20 cellular contexts compared by ENCODE assay signal in the genomic region with DNA sequence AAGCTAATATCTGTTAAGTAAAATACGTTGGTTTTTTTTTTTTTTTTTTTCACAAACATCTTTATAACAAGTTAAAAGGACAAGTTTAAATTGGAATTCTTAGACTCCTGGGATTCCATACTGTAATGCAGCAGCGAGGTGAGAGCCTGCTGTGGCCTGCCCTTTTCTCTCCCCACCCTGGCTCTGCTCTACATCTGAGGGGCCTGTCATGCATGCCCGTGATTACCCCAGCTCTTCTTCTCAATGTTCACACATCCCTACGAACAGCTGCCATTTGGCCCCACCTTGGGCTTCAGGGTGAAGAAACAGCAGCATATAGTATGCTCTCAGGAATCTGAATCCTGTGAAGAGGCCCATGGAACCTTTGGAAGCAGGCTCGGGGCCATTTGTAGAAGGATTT. TPM values are rescaled to one million over a fixed set of nuclear protein-coding genes. Genes with fewer than 3 reads are reported as not detected.
A peak's percentile ranks its signal among the peaks of the same experiment; 100 is the strongest.
DNase-seq lines count a peak whose midpoint lies in the region; ATAC-seq, FAIRE-seq and TF ChIP-seq lines count a peak whose summit lies in the region.
"Had no signal": no experiment of that assay in that cellular context is flagged by ENCODE, and none has a peak within 500 bp of the region (broad histone marks: within the 10 kb centered on the region; RNA-seq: fewer than 3 reads in every experiment).

No MANE protein-coding gene starts in this region.

- no peaks in the 10 kb centered on the region for H3K9me1 ChIP-seq in K562 (ENCODE audit: control insufficient read depth, insufficient read depth, low read length)

- H3K4me3 ChIP-seq in SJCRH30 (no peak overlapping the region), K562 (no peak overlapping the region), HepG2 (replicated peaks in 1 of 3; ENCODE audit: insufficient read depth in 1 of 3, low read depth in 2 of 3, low read length in 3 of 3) (no peak overlapping the region), spleen (no peak overlapping the region)
- H3K4me3 ChIP-seq: BLaER1, GM23248, HAP-1 had no signal

- in situ Hi-C loops in K562 (cut with MboI) (no loop called here), HepG2 (cut with HindIII; ENCODE audit: extremely low pct_ligation_motif_present, low pct_unique_long_range_greater_than_20kb) (no loop called here)

- H3K9me3 Mint-ChIP-seq in activated CD8-positive, alpha-beta T cell treated with anti-CD3 and anti-CD28 coated beads, Interleukin-2, amount 10 ng/mL, durations not matched to agents 7 days and 5 days (ENCODE audit: insufficient read depth), result no peaks in the 10 kb centered on the region
- H3K9me3 Mint-ChIP-seq: CD14-positive monocyte had no signal

- H4K20me1 ChIP-seq in K562 (replicated peaks; ENCODE audit: control insufficient read depth, insufficient read depth, low read length) (no peaks in the 10 kb centered on the region), HepG2 (ENCODE audit: insufficient read depth, low read length) (no peaks in the 10 kb centered on the region)
- H4K20me1 ChIP-seq: BLaER1 had no signal

- TF ChIP-seq POLR2A in K562 (conservative IDR thresholded peaks at IDR 0.05) (no peak), HepG2 (IDR thresholded peaks at IDR 0.05; ENCODE audit: insufficient read depth in 1 of 2, low read depth in 2 of 2, low read length in 2 of 2) (no peak), spleen (IDR thresholded peaks at IDR 0.05) (no peak)

- TF ChIP-seq RAD21 in K562 (CRISPR knock-in tag; conservative IDR thresholded peaks at IDR 0.05 in 1 of 2, IDR thresholded peaks at IDR 0.05 in 1 of 2) (no peak), HepG2 (CRISPR knock-in tag; IDR thresholded peaks at IDR 0.05) (no peak)

- CTCF ChIA-PET in K562 (lab: Yijun Ruan, JAX; ENCODE audit: low intra/inter-chr PET ratio) (no interaction called here), HepG2 (lab: Yijun Ruan, JAX; ENCODE audit: low intra/inter-chr PET ratio, low total read pairs) (no interaction called here)
- CTCF ChIA-PET in activated CD8-positive, alpha-beta T cell treated with anti-CD3 and anti-CD28 coated beads, Interleukin-2, amount 10 ng/mL, durations not matched to agents 7 days and 5 days (lab: Charles Lee), result no interaction called here

- peak overlapping the region; percentile 23; the same call in 1 of the 2 replicates for H2AFZ ChIP-seq in K562 (ENCODE audit: low read depth, low read length)
- H2AFZ ChIP-seq in HepG2 (ENCODE audit: low read length), result no peak overlapping the region
- H2AFZ ChIP-seq: GM23248 had no signal

- H3K4me1 Mint-ChIP-seq in activated CD8-positive, alpha-beta T cell treated with anti-CD3 and anti-CD28 coated beads, Interleukin-2, amount 10 ng/mL, durations not matched to agents 7 days and 5 days (ENCODE audit: low read depth), result no peaks in the 10 kb centered on the region
- H3K4me1 Mint-ChIP-seq: CD4-positive, alpha-beta memory T cell had no signal

- WGBS in K562 (ENCODE audit: insufficient coverage, low coverage, missing lambda C conversion rate), result 24% methylated on average over 2 of the region's 5 CpGs
- 11% methylated on average over 5 of the region's 5 CpGs for WGBS in HepG2 (ENCODE audit: low lambda C conversion rate)
- WGBS in spleen, 5 donors, result 85 to 88% (median 86%) methylated on average over 5 of the region's 5 CpGs

- peak; percentile 19 to 35 for DNase-seq in SJCRH30
- no peak for DNase-seq in K562 (ENCODE audit: extremely low read depth in 1 of 4, low spot score in 3 of 4)
- DNase-seq in HepG2 (ENCODE audit: low spot score), result no peak
- no peak for DNase-seq in spleen
- DNase-seq in cerebellar nuclear complex (lab: John Stamatoyannopoulos, UW), result no peak
- no peak for DNase-seq in activated CD8-positive, alpha-beta T cell treated with anti-CD3 and anti-CD28 coated beads, Interleukin-2, amount 10 ng/mL, durations not matched to agents 7 days and 5 days
- DNase-seq: 8988T; CD4-positive, alpha-beta memory T cell; DMS153; DMS79; GDM1; GM23248 had no signal

- H3K27ac ChIP-seq in SJCRH30, result no peak overlapping the region
- H3K27ac ChIP-seq in K562 (ENCODE audit: extremely low read depth, low read depth, low read length), result no peak overlapping the region
- no peak overlapping the region for H3K27ac ChIP-seq in HepG2 (ENCODE audit: extremely low read length, insufficient read depth, low read length)
- H3K27ac ChIP-seq in spleen, result peak overlapping the region in 7 of 8 donors; percentile 4 to 76 (median 53)
- H3K27ac ChIP-seq: BLaER1, GM23248 had no signal

- POLR2A ChIA-PET in K562 (lab: Yijun Ruan, JAX) (no interaction called here), HepG2 (lab: Yijun Ruan, JAX) (interaction anchor here (0.7 kb wide), 1 partner anchor 80 kb away, joined by 3 read pairs; no protein-coding TSS in a partner anchor)
- POLR2A ChIA-PET in activated CD8-positive, alpha-beta T cell treated with anti-CD3 and anti-CD28 coated beads, Interleukin-2, amount 10 ng/mL, durations not matched to agents 7 days and 5 days (lab: Charles Lee), result no interaction called here

- intact Hi-C loops in K562 (cut with micrococcal nuclease), result no loop called here
- intact Hi-C loops in HepG2 (cut with micrococcal nuclease; ENCODE audit: unreplicated experiment), result loop anchor here (5.0 kb wide), 1 partner anchor 105 kb away; no protein-coding TSS in a partner anchor
- intact Hi-C loops in spleen (cut with DNase I; ENCODE audit: low total_unique reads), result no loop called here

- no peak overlapping the region for H3K4me3 Mint-ChIP-seq in activated CD8-positive, alpha-beta T cell treated with anti-CD3 and anti-CD28 coated beads, Interleukin-2, amount 10 ng/mL, durations not matched to agents 7 days and 5 days
- H3K4me3 Mint-ChIP-seq: CD14-positive monocyte had no signal

- H3K9me3 ChIP-seq in SJCRH30 (replicated peaks) (no peaks in the 10 kb centered on the region), K562 (replicated peaks; ENCODE audit: control insufficient read depth, insufficient read depth, low read depth, low read length) (no peaks in the 10 kb centered on the region), HepG2 (ENCODE audit: low read length) (no peaks in the 10 kb centered on the region), spleen (no peaks in the 10 kb centered on the region)
- H3K9me3 ChIP-seq: BLaER1, HAP-1 had no signal

- BruUV-seq in K562 (replicated peaks; lab: Mats Ljungman, UMichigan) (no TSS peak), HepG2 (replicated peaks; lab: Mats Ljungman, UMichigan) (no TSS peak)

- TF ChIP-seq CTCF in K562 (IDR thresholded peaks at IDR 0.05 in 2 of 3, conservative IDR thresholded peaks at IDR 0.05 in 1 of 3; ENCODE audit: insufficient read depth in 2 of 3, low read depth in 1 of 3, low read length in 3 of 3) (no peak), HepG2 (CRISPR knock-in tag; IDR thresholded peaks at IDR 0.05) (no peak), spleen (IDR thresholded peaks at IDR 0.05 in 8 of 11, conservative IDR thresholded peaks at IDR 0.05 in 3 of 11) (no peak)

- peaks cover 2% of the 10 kb centered on the region for H3K27me3 Mint-ChIP-seq in activated CD8-positive, alpha-beta T cell treated with anti-CD3 and anti-CD28 coated beads, Interleukin-2, amount 10 ng/mL, durations not matched to agents 7 days and 5 days (ENCODE audit: low read depth)
- H3K27me3 Mint-ChIP-seq: CD4-positive, alpha-beta memory T cell had no signal

- H3K36me3 Mint-ChIP-seq in activated CD8-positive, alpha-beta T cell treated with anti-CD3 and anti-CD28 coated beads, Interleukin-2, amount 10 ng/mL, durations not matched to agents 7 days and 5 days (ENCODE audit: low read depth), result no peaks in the 10 kb centered on the region
- H3K36me3 Mint-ChIP-seq: CD14-positive monocyte; CD4-positive, alpha-beta memory T cell had no signal

- ATAC-seq in K562, result no peak
- peak; percentile 72 for ATAC-seq in HepG2
- ATAC-seq in HG03457 (IDR thresholded peaks at IDR 0.05; ENCODE audit: unreplicated experiment), result no peak
- no peak for ATAC-seq in activated CD8-positive, alpha-beta T cell treated with anti-CD3 and anti-CD28 coated beads, Interleukin-2, amount 10 ng/mL, durations not matched to agents 7 days and 5 days

- H3K36me3 ChIP-seq in SJCRH30 (no peaks in the 10 kb centered on the region), K562 (ENCODE audit: control insufficient read depth, insufficient read depth, low read length) (no peaks in the 10 kb centered on the region), HepG2 (replicated peaks in 1 of 2; ENCODE audit: control insufficient read depth in 1 of 2, insufficient read depth in 2 of 2, low read length in 2 of 2) (no peaks in the 10 kb centered on the region), spleen (no peaks in the 10 kb centered on the region)
- H3K36me3 ChIP-seq: BLaER1, HAP-1 had no signal

- no peak overlapping the region for H3K27ac Mint-ChIP-seq in activated CD8-positive, alpha-beta T cell treated with anti-CD3 and anti-CD28 coated beads, Interleukin-2, amount 10 ng/mL, durations not matched to agents 7 days and 5 days
- H3K27ac Mint-ChIP-seq: CD14-positive monocyte; CD4-positive, alpha-beta memory T cell had no signal

- no peak overlapping the region for H3K4me2 ChIP-seq in K562 (ENCODE audit: insufficient read depth, low read length)
- no peak overlapping the region for H3K4me2 ChIP-seq in HepG2 (ENCODE audit: low read depth, low read length)
- H3K4me2 ChIP-seq: BLaER1 had no signal

- H3K27me3 ChIP-seq in SJCRH30 (no peaks in the 10 kb centered on the region), K562 (ENCODE audit: control insufficient read depth in 2 of 2, insufficient read depth in 2 of 2, low read length in 2 of 2) (no peaks in the 10 kb centered on the region), HepG2 (ENCODE audit: control insufficient read depth in 1 of 2, insufficient read depth in 2 of 2, low read length in 2 of 2) (no peaks in the 10 kb centered on the region), spleen (replicated peaks in 1 of 7) (no peaks in the 10 kb centered on the region)
- H3K27me3 ChIP-seq: BLaER1 had no signal

- no peak for FAIRE-seq in K562 (lab: Jason Lieb, UNC)
- FAIRE-seq in HepG2 (lab: Jason Lieb, UNC), result no peak
- FAIRE-seq: GM12892, GM18507 had no signal

- H3K9ac ChIP-seq in K562 (ENCODE audit: insufficient read depth in 1 of 2, low read depth in 2 of 2, low read length in 2 of 2) (no peak overlapping the region), HepG2 (ENCODE audit: insufficient read depth, low read depth, low read length) (no peak overlapping the region)
- H3K9ac ChIP-seq: BLaER1, GM23248 had no signal

- H3K79me2 ChIP-seq in K562 (ENCODE audit: control insufficient read depth, insufficient read depth, low read length), result no peaks in the 10 kb centered on the region
- H3K79me2 ChIP-seq in HepG2 (ENCODE audit: insufficient read depth, low read length), result no peaks in the 10 kb centered on the region

- TF ChIP-seq EP300 in K562 (IDR thresholded peaks at IDR 0.05; ENCODE audit: low read length) (no peak), HepG2 (IDR thresholded peaks at IDR 0.05; ENCODE audit: low read depth in 2 of 2, low read length in 2 of 2) (no peak), HepG2 (CRISPR knock-in tag; IDR thresholded peaks at IDR 0.05; ENCODE audit: borderline replicate concordance) (no peak)

- H3K4me1 ChIP-seq in SJCRH30 (0 out of 2 replicates have a peak, but pooled peaks cover under 1% of the 10 kb centered on the region), K562 (replicated peaks in 1 of 2; ENCODE audit: control insufficient read depth in 2 of 2, insufficient read depth in 2 of 2, low read length in 2 of 2) (no peaks in the 10 kb centered on the region), HepG2 (ENCODE audit: insufficient read depth, low read length) (peaks cover 23% of the 10 kb centered on the region), spleen (peaks cover 0 to 5% (median 0%) of the 10 kb centered on the region in 6 donors)
- H3K4me1 ChIP-seq: BLaER1, HAP-1 had no signal

RNA-seq across cellular contexts. Expression of a gene that starts 14.7 kb away (rescaled TPM):
- total RNA-seq in SJCRH30 (2014; rRNA removed; shearing (Covaris generic)), result 0.08 and 0.10 TPM in 2 replicates
- total RNA-seq in K562 (2011; cell fraction: chromatin; rRNA removed; ENCODE audit: low replicate concordance), result not detected in 2 replicates
- total RNA-seq in K562 (2011; cell fraction: nucleolus; rRNA removed), result not detected in 2 replicates
- not detected in 2 replicates for total RNA-seq in K562 (2011; cell fraction: nucleoplasm; rRNA removed)
- total RNA-seq in K562 (2014; rRNA removed) (not detected in 2 replicates), K562 (2014; rRNA removed; fragmentation: Illumina TruSeq; extraction: Trizol) (not detected in 2 replicates), K562 (2015; rRNA removed; fragmentation: Illumina TruSeq; extraction: Trizol) (not detected in 2 replicates), K562 (2021) (not detected in 2 replicates), HepG2 (2016; rRNA removed; fragmentation: Illumina TruSeq; extraction: Trizol) (not detected in 2 replicates), spleen (100 to 1,000 TPM in 1 of 7 donors, 10 to 100 TPM in 6; 30.2 to 141 (median 68.2) TPM)
- polyA plus RNA-seq in K562 (2011; rRNA removed) (not detected in 2 replicates), K562 (2014; fragmentation: Illumina TruSeq; extraction: Trizol) (not detected in 2 replicates), K562 (2014; fragmentation: Nextera tagmentation; extraction: Ambion mirVana) (not detected), K562 (2014; rRNA removed) (not detected in 2 replicates), HepG2 (2011; rRNA removed) (not detected in 2 replicates), spleen (10 to 100 TPM; 11.0 to 33.7 (median 24.2) TPM)
- not detected in 2 replicates for polyA plus RNA-seq in K562 (2011; cell fraction: cytosol; rRNA removed)
- polyA plus RNA-seq in K562 (2011; cell fraction: nucleus; rRNA removed), result not detected in 2 replicates
- polyA plus RNA-seq in K562 (2012), result not detected in 2 replicates
- not detected in 2 replicates for polyA minus RNA-seq in K562 (2011; rRNA and poly(A)+ RNA removed)
- not detected in 2 replicates for polyA minus RNA-seq in K562 (2011; cell fraction: cytosol; rRNA and poly(A)+ RNA removed)
- polyA minus RNA-seq in K562 (2011; cell fraction: nucleus; rRNA and poly(A)+ RNA removed), result not detected in 2 replicates
- not detected in 2 replicates for total RNA-seq in HepG2 (2016; cell fraction: cytosol; rRNA removed; fragmentation: Illumina TruSeq; extraction: Trizol; ENCODE audit: low read depth)
- total RNA-seq in HepG2 (2016; cell fraction: insoluble cytoplasmic fraction; rRNA removed; fragmentation: Illumina TruSeq; extraction: Trizol), result not detected in 2 replicates
- total RNA-seq in HepG2 (2016; cell fraction: membrane; rRNA removed; fragmentation: Illumina TruSeq; extraction: Trizol), result not detected in 2 replicates
- total RNA-seq in HepG2 (2016; cell fraction: nucleus; rRNA removed; fragmentation: Illumina TruSeq; extraction: Trizol), result not detected in 2 replicates
- polyA plus RNA-seq in HepG2 (2011; cell fraction: cytosol; rRNA removed), result not detected in 2 replicates
- not detected in 2 replicates for polyA plus RNA-seq in HepG2 (2011; cell fraction: nucleus; rRNA removed)
- polyA plus RNA-seq in HepG2 (2012), result not detected in 2 replicates
- polyA plus RNA-seq in HepG2 (2016; cell fraction: cytosol; fragmentation: Illumina TruSeq; extraction: Trizol; ENCODE audit: low read depth), result not detected in 2 replicates
- not detected in 2 replicates for polyA plus RNA-seq in HepG2 (2016; cell fraction: insoluble cytoplasmic fraction; fragmentation: Illumina TruSeq; extraction: Trizol; ENCODE audit: low read depth)
- polyA plus RNA-seq in HepG2 (2016; cell fraction: membrane; fragmentation: Illumina TruSeq; extraction: Trizol; ENCODE audit: low read depth), result not detected in 2 replicates
- not detected in 2 replicates for polyA plus RNA-seq in HepG2 (2016; cell fraction: nucleus; fragmentation: Illumina TruSeq; extraction: Trizol; ENCODE audit: insufficient read depth, low read depth)
- not detected in 2 replicates for polyA minus RNA-seq in HepG2 (2011; rRNA and poly(A)+ RNA removed; ENCODE audit: low replicate concordance)
- not detected in 2 replicates for polyA minus RNA-seq in HepG2 (2011; cell fraction: cytosol; rRNA and poly(A)+ RNA removed)
- not detected in 2 replicates for polyA minus RNA-seq in HepG2 (2011; cell fraction: nucleus; rRNA and poly(A)+ RNA removed)
- total RNA-seq in activated CD8-positive, alpha-beta T cell treated with anti-CD3 and anti-CD28 coated beads, Interleukin-2, amount 10 ng/mL, durations not matched to agents 7 days and 5 days, result not detected
- total RNA-seq: GM23248, HT-29 had no signal
- polyA plus RNA-seq: AG04450, GM23248 had no signal

RNA-seq across cellular contexts. Expression of a gene that starts 40.3 kb away (rescaled TPM):
- 48.9 and 62.9 TPM in 2 replicates for total RNA-seq in SJCRH30 (2014; rRNA removed; shearing (Covaris generic))
- total RNA-seq in K562 (2011; cell fraction: chromatin; rRNA removed; ENCODE audit: low replicate concordance), result 10.0 and 11.6 TPM in 2 replicates
- total RNA-seq in K562 (2011; cell fraction: nucleolus; rRNA removed), result 8.0 and 8.3 TPM in 2 replicates
- 13.7 and 24.1 TPM in 2 replicates for total RNA-seq in K562 (2011; cell fraction: nucleoplasm; rRNA removed)
- total RNA-seq in K562 (2014; rRNA removed) (64.5 and 69.3 TPM in 2 replicates), K562 (2014; rRNA removed; fragmentation: Illumina TruSeq; extraction: Trizol) (47.9 and 51.6 TPM in 2 replicates), K562 (2015; rRNA removed; fragmentation: Illumina TruSeq; extraction: Trizol) (52.6 and 60.6 TPM in 2 replicates), K562 (2021) (34.3 and 44.2 TPM in 2 replicates), HepG2 (2016; rRNA removed; fragmentation: Illumina TruSeq; extraction: Trizol) (51.0 and 66.2 TPM in 2 replicates), spleen (10 to 100 TPM; 30.4 to 58.5 (median 38.4) TPM)
- polyA plus RNA-seq in K562 (2011; rRNA removed) (29.1 and 32.2 TPM in 2 replicates), K562 (2014; fragmentation: Illumina TruSeq; extraction: Trizol) (32.5 and 40.8 TPM in 2 replicates), K562 (2014; fragmentation: Nextera tagmentation; extraction: Ambion mirVana) (100 to 1,000 TPM; 147 to 167 TPM), K562 (2014; rRNA removed) (102 and 121 TPM in 2 replicates), HepG2 (2011; rRNA removed) (34.3 and 41.4 TPM in 2 replicates), spleen (100 to 1,000 TPM in 2 of 3 donors, 10 to 100 TPM in 1; 97.4 to 136 (median 115) TPM)
- polyA plus RNA-seq in K562 (2011; cell fraction: cytosol; rRNA removed), result 15.7 and 25.9 TPM in 2 replicates
- 14.5 and 23.5 TPM in 2 replicates for polyA plus RNA-seq in K562 (2011; cell fraction: nucleus; rRNA removed)
- 47.8 and 81.9 TPM in 2 replicates for polyA plus RNA-seq in K562 (2012)
- polyA minus RNA-seq in K562 (2011; rRNA and poly(A)+ RNA removed), result 10.1 TPM in 2 replicates
- polyA minus RNA-seq in K562 (2011; cell fraction: cytosol; rRNA and poly(A)+ RNA removed), result 5.0 and 8.6 TPM in 2 replicates
- polyA minus RNA-seq in K562 (2011; cell fraction: nucleus; rRNA and poly(A)+ RNA removed), result 12.9 and 22.1 TPM in 2 replicates
- total RNA-seq in HepG2 (2016; cell fraction: cytosol; rRNA removed; fragmentation: Illumina TruSeq; extraction: Trizol; ENCODE audit: low read depth), result 38.5 and 43.1 TPM in 2 replicates
- total RNA-seq in HepG2 (2016; cell fraction: insoluble cytoplasmic fraction; rRNA removed; fragmentation: Illumina TruSeq; extraction: Trizol), result 55.5 and 63.3 TPM in 2 replicates
- 51.7 and 64.0 TPM in 2 replicates for total RNA-seq in HepG2 (2016; cell fraction: membrane; rRNA removed; fragmentation: Illumina TruSeq; extraction: Trizol)
- 20.8 and 27.4 TPM in 2 replicates for total RNA-seq in HepG2 (2016; cell fraction: nucleus; rRNA removed; fragmentation: Illumina TruSeq; extraction: Trizol)
- polyA plus RNA-seq in HepG2 (2011; cell fraction: cytosol; rRNA removed), result 19.2 and 23.8 TPM in 2 replicates
- 7.0 and 8.8 TPM in 2 replicates for polyA plus RNA-seq in HepG2 (2011; cell fraction: nucleus; rRNA removed)
- polyA plus RNA-seq in HepG2 (2012), result 39.2 and 39.8 TPM in 2 replicates
- 52.8 and 70.6 TPM in 2 replicates for polyA plus RNA-seq in HepG2 (2016; cell fraction: cytosol; fragmentation: Illumina TruSeq; extraction: Trizol; ENCODE audit: low read depth)
- 95.8 and 101 TPM in 2 replicates for polyA plus RNA-seq in HepG2 (2016; cell fraction: insoluble cytoplasmic fraction; fragmentation: Illumina TruSeq; extraction: Trizol; ENCODE audit: low read depth)
- 68.1 and 83.6 TPM in 2 replicates for polyA plus RNA-seq in HepG2 (2016; cell fraction: membrane; fragmentation: Illumina TruSeq; extraction: Trizol; ENCODE audit: low read depth)
- polyA plus RNA-seq in HepG2 (2016; cell fraction: nucleus; fragmentation: Illumina TruSeq; extraction: Trizol; ENCODE audit: insufficient read depth, low read depth), result 44.3 and 48.4 TPM in 2 replicates
- 7.3 and 16.0 TPM in 2 replicates for polyA minus RNA-seq in HepG2 (2011; rRNA and poly(A)+ RNA removed; ENCODE audit: low replicate concordance)
- 5.7 and 6.1 TPM in 2 replicates for polyA minus RNA-seq in HepG2 (2011; cell fraction: cytosol; rRNA and poly(A)+ RNA removed)
- 23.8 and 24.9 TPM in 2 replicates for polyA minus RNA-seq in HepG2 (2011; cell fraction: nucleus; rRNA and poly(A)+ RNA removed)
- total RNA-seq in activated CD8-positive, alpha-beta T cell treated with anti-CD3 and anti-CD28 coated beads, Interleukin-2, amount 10 ng/mL, durations not matched to agents 7 days and 5 days, result 10 to 100 TPM; 62.0 to 71.5 TPM

RNA-seq across cellular contexts. Expression of a gene that starts 57.1 kb away (rescaled TPM):
- 0.10 TPM in 1 of 2 replicates, not detected in the other for total RNA-seq in SJCRH30 (2014; rRNA removed; shearing (Covaris generic))
- 0.21 and 0.30 TPM in 2 replicates for total RNA-seq in K562 (2011; cell fraction: chromatin; rRNA removed; ENCODE audit: low replicate concordance)
- total RNA-seq in K562 (2011; cell fraction: nucleolus; rRNA removed), result 0.33 TPM in 1 of 2 replicates, not detected in the other
- total RNA-seq in K562 (2011; cell fraction: nucleoplasm; rRNA removed), result 0.44 and 0.69 TPM in 2 replicates
- total RNA-seq in K562 (2014; rRNA removed) (0.08 TPM in 1 of 2 replicates, not detected in the other), K562 (2014; rRNA removed; fragmentation: Illumina TruSeq; extraction: Trizol) (not detected in 2 replicates), K562 (2015; rRNA removed; fragmentation: Illumina TruSeq; extraction: Trizol) (0.41 TPM in 1 of 2 replicates, not detected in the other), K562 (2021) (0.13 TPM in 1 of 2 replicates, not detected in the other), HepG2 (2016; rRNA removed; fragmentation: Illumina TruSeq; extraction: Trizol) (0.18 TPM in 1 of 2 replicates, not detected in the other), spleen (1 to 10 TPM; 4.8 to 9.8 (median 6.9) TPM)
- polyA plus RNA-seq in K562 (2011; rRNA removed) (0.13 and 0.28 TPM in 2 replicates), K562 (2014; fragmentation: Illumina TruSeq; extraction: Trizol) (0.09 and 0.17 TPM in 2 replicates), K562 (2014; fragmentation: Nextera tagmentation; extraction: Ambion mirVana) (under 1 TPM; 0.08 to 0.31 TPM), K562 (2014; rRNA removed) (0.32 and 1.00 TPM in 2 replicates), HepG2 (2011; rRNA removed) (0.55 and 0.58 TPM in 2 replicates), spleen (1 to 10 TPM; 3.1 to 8.3 (median 7.0) TPM)
- polyA plus RNA-seq in K562 (2011; cell fraction: cytosol; rRNA removed), result 0.09 TPM in 1 of 2 replicates, not detected in the other
- 0.24 and 0.34 TPM in 2 replicates for polyA plus RNA-seq in K562 (2011; cell fraction: nucleus; rRNA removed)
- polyA plus RNA-seq in K562 (2012), result 0.30 and 1.3 TPM in 2 replicates
- polyA minus RNA-seq in K562 (2011; rRNA and poly(A)+ RNA removed), result 0.11 and 0.18 TPM in 2 replicates
- polyA minus RNA-seq in K562 (2011; cell fraction: cytosol; rRNA and poly(A)+ RNA removed), result not detected in 2 replicates
- polyA minus RNA-seq in K562 (2011; cell fraction: nucleus; rRNA and poly(A)+ RNA removed), result 0.44 TPM in 1 of 2 replicates, not detected in the other
- not detected in 2 replicates for total RNA-seq in HepG2 (2016; cell fraction: cytosol; rRNA removed; fragmentation: Illumina TruSeq; extraction: Trizol; ENCODE audit: low read depth)
- total RNA-seq in HepG2 (2016; cell fraction: insoluble cytoplasmic fraction; rRNA removed; fragmentation: Illumina TruSeq; extraction: Trizol), result 0.10 and 0.32 TPM in 2 replicates
- total RNA-seq in HepG2 (2016; cell fraction: membrane; rRNA removed; fragmentation: Illumina TruSeq; extraction: Trizol), result 0.25 TPM in 1 of 2 replicates, not detected in the other
- total RNA-seq in HepG2 (2016; cell fraction: nucleus; rRNA removed; fragmentation: Illumina TruSeq; extraction: Trizol), result 0.47 and 0.97 TPM in 2 replicates
- polyA plus RNA-seq in HepG2 (2011; cell fraction: cytosol; rRNA removed), result 0.13 and 0.26 TPM in 2 replicates
- 1.2 and 2.5 TPM in 2 replicates for polyA plus RNA-seq in HepG2 (2011; cell fraction: nucleus; rRNA removed)
- polyA plus RNA-seq in HepG2 (2012), result 0.28 and 0.46 TPM in 2 replicates
- not detected in 2 replicates for polyA plus RNA-seq in HepG2 (2016; cell fraction: cytosol; fragmentation: Illumina TruSeq; extraction: Trizol; ENCODE audit: low read depth)
- polyA plus RNA-seq in HepG2 (2016; cell fraction: insoluble cytoplasmic fraction; fragmentation: Illumina TruSeq; extraction: Trizol; ENCODE audit: low read depth), result 0.13 and 0.19 TPM in 2 replicates
- not detected in 2 replicates for polyA plus RNA-seq in HepG2 (2016; cell fraction: membrane; fragmentation: Illumina TruSeq; extraction: Trizol; ENCODE audit: low read depth)
- polyA plus RNA-seq in HepG2 (2016; cell fraction: nucleus; fragmentation: Illumina TruSeq; extraction: Trizol; ENCODE audit: insufficient read depth, low read depth), result 1.1 and 2.1 TPM in 2 replicates
- polyA minus RNA-seq in HepG2 (2011; rRNA and poly(A)+ RNA removed; ENCODE audit: low replicate concordance), result 0.21 and 2.3 TPM in 2 replicates
- not detected in 2 replicates for polyA minus RNA-seq in HepG2 (2011; cell fraction: cytosol; rRNA and poly(A)+ RNA removed)
- 2.2 and 3.1 TPM in 2 replicates for polyA minus RNA-seq in HepG2 (2011; cell fraction: nucleus; rRNA and poly(A)+ RNA removed)
- total RNA-seq in activated CD8-positive, alpha-beta T cell treated with anti-CD3 and anti-CD28 coated beads, Interleukin-2, amount 10 ng/mL, durations not matched to agents 7 days and 5 days, result 1 to 10 TPM; 3.3 to 4.8 TPM
- total RNA-seq: GM23248 had no signal

Comparison
In these comparisons a context has a peak if more than half of its experiments do, and no peak if none do; other contexts are left out.
1. DNase-seq: peak in SJCRH30 (2 of 2); none in K562 (0 of 4), HepG2 (single experiment), spleen (single experiment), cerebellar nuclear complex (0 of 2) and activated CD8-positive, alpha-beta T cell treated with anti-CD3 and anti-CD28 coated beads, Interleukin-2, amount 10 ng/mL, durations not matched to agents 7 days and 5 days (single experiment).
2. H3K27ac ChIP-seq: peak in spleen (7 of 8); none in SJCRH30 (single experiment), K562 (single experiment) and HepG2 (single experiment).
3. RNA of a gene that starts 14.7 kb away (total RNA-seq): 30.2 to 141 TPM in spleen; not detected in K562, 0.08 to 0.10 TPM in SJCRH30, not detected in activated CD8-positive, alpha-beta T cell treated with anti-CD3 and anti-CD28 coated beads, Interleukin-2, amount 10 ng/mL, durations not matched to agents 7 days and 5 days and not detected in HepG2; every median in the first group is over 10 times any median in the second.